ENCODE assay signal across 20 cellular contexts in the genomic region with DNA sequence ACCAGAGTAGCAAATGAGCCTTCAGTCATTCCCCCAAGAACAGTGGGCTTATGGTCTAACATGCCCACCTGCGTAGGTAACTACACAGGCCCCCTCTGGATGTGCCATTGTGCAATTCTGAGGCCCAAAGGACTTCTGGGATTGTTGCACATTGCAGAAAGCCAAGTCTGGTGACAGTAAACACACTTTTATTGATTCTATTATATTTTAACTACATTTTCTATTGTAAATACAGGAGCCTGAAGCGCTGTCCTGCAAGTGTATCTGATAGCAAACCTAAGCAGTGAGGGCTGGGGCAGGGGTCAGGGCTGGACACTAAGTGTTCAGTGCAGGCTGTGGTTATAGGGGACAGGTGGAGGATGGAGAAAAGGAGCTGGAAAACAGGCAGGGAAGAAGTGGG.
"Had no signal": no experiment of that assay in that cellular context is flagged by ENCODE, and none has a peak within 500 bp of the region (broad histone marks: within the 10 kb centered on the region; RNA-seq: fewer than 3 reads in every experiment).

No MANE protein-coding gene starts in this region.

- DNase-seq: activated CD4-positive, alpha-beta T cell treated with anti-CD3 and anti-CD28 coated beads, Interleukin-2, amount 10 ng/mL, durations not matched to agents 24 days and 14 days; activated CD4-positive, CD25-positive, alpha-beta regulatory T cell; activated CD8-positive, alpha-beta T cell treated with anti-CD3 and anti-CD28 coated beads for 36 hours; activated effector memory CD4-positive, alpha-beta T cell treated with Interleukin-2 at 50 U/mL for 16 hours; activated naive CD4-positive, alpha-beta T cell treated with anti-CD3 and anti-CD28 coated beads, Interleukin-2, amount 50 U/mL, for 16 hours; activated T-cell treated with anti-CD3 and anti-CD28 coated beads, Interleukin-2, amount 50 U/mL, for 4 hours; amygdala; foreskin keratinocyte; glutamatergic neuron; hippocampal formation; left cardiac atrium; midbrain; stimulated activated CD4-positive, alpha-beta T cell treated with anti-CD3 and anti-CD28 coated beads, Interleukin-4, amount 100 ng/mL, for 1 hour had no signal

- H3K27ac Mint-ChIP-seq: activated CD4-positive, alpha-beta T cell treated with anti-CD3 and anti-CD28 coated beads, Interleukin-2, amount 10 ng/mL, durations not matched to agents 24 days and 14 days; activated CD8-positive, alpha-beta T cell treated with anti-CD3 and anti-CD28 coated beads for 36 hours; neural progenitor cell had no signal

- H3K4me3 Mint-ChIP-seq: activated CD4-positive, alpha-beta T cell treated with anti-CD3 and anti-CD28 coated beads, Interleukin-2, amount 10 ng/mL, durations not matched to agents 24 days and 14 days; activated CD8-positive, alpha-beta T cell treated with anti-CD3 and anti-CD28 coated beads for 36 hours; activated T-cell treated with anti-CD3 and anti-CD28 coated beads, Interleukin-2, amount 50 U/mL, for 4 hours; neural progenitor cell had no signal

- H3K27ac ChIP-seq: dorsolateral prefrontal cortex, epithelial cell of prostate, foreskin keratinocyte, neural progenitor cell, thoracic aorta had no signal

- H3K4me3 ChIP-seq: dorsolateral prefrontal cortex, lung, neural progenitor cell, smooth muscle cell, thoracic aorta had no signal

- ATAC-seq: activated CD8-positive, alpha-beta T cell treated with anti-CD3 and anti-CD28 coated beads for 36 hours; activated T-cell treated with anti-CD3 and anti-CD28 coated beads, Interleukin-2, amount 50 U/mL, for 4 hours; foreskin keratinocyte; left cardiac atrium; sciatic nerve had no signal

- H3K27me3 Mint-ChIP-seq: activated CD4-positive, alpha-beta T cell treated with anti-CD3 and anti-CD28 coated beads, Interleukin-2, amount 10 ng/mL, durations not matched to agents 24 days and 14 days; activated CD8-positive, alpha-beta T cell treated with anti-CD3 and anti-CD28 coated beads for 36 hours had no signal

- H3K9me3 Mint-ChIP-seq: activated CD8-positive, alpha-beta T cell treated with anti-CD3 and anti-CD28 coated beads for 36 hours; activated T-cell treated with anti-CD3 and anti-CD28 coated beads, Interleukin-2, amount 50 U/mL, for 4 hours; neural progenitor cell had no signal

- H3K27me3 ChIP-seq: dorsolateral prefrontal cortex, foreskin keratinocyte, neural progenitor cell had no signal
